ENCODE assay signal across 18 cellular contexts in the genomic region with DNA sequence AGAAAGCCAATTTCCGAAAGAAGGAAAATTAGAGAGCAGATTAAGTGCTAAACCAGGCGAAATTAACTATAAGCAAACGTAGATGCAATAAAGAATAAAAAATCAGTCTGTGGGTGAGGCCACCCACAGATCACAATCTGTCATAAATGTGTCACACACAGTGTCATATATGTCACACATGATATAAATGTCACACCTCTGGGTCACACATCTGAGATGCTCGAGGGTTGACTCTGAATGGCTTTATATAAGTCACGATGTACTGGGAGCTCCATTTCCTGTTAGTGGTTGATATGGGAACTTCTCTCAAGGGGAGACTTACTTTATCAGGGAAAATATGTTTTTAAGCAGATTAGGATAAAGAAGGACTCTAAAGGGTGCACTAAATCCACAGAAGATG.
A peak's percentile ranks its signal among the peaks of the same experiment; 100 is the strongest.
DNase-seq lines count a peak whose midpoint lies in the region; ATAC-seq and TF ChIP-seq lines count a peak whose summit lies in the region.
"Had no signal": no experiment of that assay in that cellular context is flagged by ENCODE, and none has a peak within 500 bp of the region (broad histone marks: within the 10 kb centered on the region; RNA-seq: fewer than 3 reads in every experiment).

No MANE protein-coding gene starts in this region.

- H4K20me1 ChIP-seq in BLaER1, result no peaks in the 10 kb centered on the region

- H3K4me3 ChIP-seq in BLaER1, result no peak overlapping the region
- H3K4me3 ChIP-seq in CD8-positive, alpha-beta T cell (ENCODE audit: low read depth, low read length), result no peak overlapping the region
- H3K4me3 ChIP-seq in thyroid gland (replicated peaks in 1 of 3), result no peak overlapping the region

- H3K4me3 Mint-ChIP-seq in CD8-positive, alpha-beta T cell, result no peak overlapping the region
- H3K4me3 Mint-ChIP-seq in activated T-helper 17 cell treated with anti-CD3 and anti-CD28 coated beads, Interleukin-2, amount 50 U/mL, for 72 hours, result no peak overlapping the region
- no peak overlapping the region for H3K4me3 Mint-ChIP-seq in natural killer cell treated with Interleukin-12 subunit alpha and Interleukin-12 subunit beta and Interleukin-15 and Interleukin-18, amount 100 ng/mL, for 72 hours
- H3K4me3 Mint-ChIP-seq: CD4-positive, alpha-beta T cell had no signal

- peaks cover 10% of the 10 kb centered on the region; the same call in 1 of the 2 replicates for H3K9me3 ChIP-seq in BLaER1
- H3K9me3 ChIP-seq in CD8-positive, alpha-beta T cell (ENCODE audit: low read length), result no peaks in the 10 kb centered on the region
- H3K9me3 ChIP-seq in thyroid gland, result no peaks in the 10 kb centered on the region

- H3K36me3 Mint-ChIP-seq in CD8-positive, alpha-beta T cell, result no peaks in the 10 kb centered on the region
- no peaks in the 10 kb centered on the region for H3K36me3 Mint-ChIP-seq in activated T-helper 17 cell treated with anti-CD3 and anti-CD28 coated beads, Interleukin-2, amount 50 U/mL, for 72 hours (ENCODE audit: low read depth)
- no peaks in the 10 kb centered on the region for H3K36me3 Mint-ChIP-seq in natural killer cell treated with Interleukin-12 subunit alpha and Interleukin-12 subunit beta and Interleukin-15 and Interleukin-18, amount 100 ng/mL, for 72 hours

- TF ChIP-seq POLR2A in thyroid gland (IDR thresholded peaks at IDR 0.05), result no peak

- no peak overlapping the region for H3K27ac Mint-ChIP-seq in CD8-positive, alpha-beta T cell
- no peak overlapping the region for H3K27ac Mint-ChIP-seq in activated T-helper 17 cell treated with anti-CD3 and anti-CD28 coated beads, Interleukin-2, amount 50 U/mL, for 72 hours
- no peak overlapping the region for H3K27ac Mint-ChIP-seq in natural killer cell treated with Interleukin-12 subunit alpha and Interleukin-12 subunit beta and Interleukin-15 and Interleukin-18, amount 100 ng/mL, for 72 hours
- H3K27ac Mint-ChIP-seq: CD4-positive, alpha-beta T cell had no signal

- H3K4me2 ChIP-seq in BLaER1, result peak overlapping the region; percentile 16

- ATAC-seq in CD8-positive, alpha-beta T cell, result peak; percentile 18
- ATAC-seq in activated T-helper 17 cell treated with anti-CD3 and anti-CD28 coated beads, Interleukin-2, amount 50 U/mL, for 72 hours (replicated peaks), result peak; percentile 62
- peak; percentile 64 to 77 for ATAC-seq in natural killer cell treated with Interleukin-12 subunit alpha and Interleukin-12 subunit beta and Interleukin-15 and Interleukin-18, amount 100 ng/mL, for 72 hours
- ATAC-seq in HG03108 (IDR thresholded peaks at IDR 0.05; ENCODE audit: unreplicated experiment), result no peak

- 86 to 87% methylated on average over 5 of the region's 5 CpGs for WGBS in thyroid gland, 2 donors

- H3K27me3 ChIP-seq in BLaER1 (no peaks in the 10 kb centered on the region), thyroid gland (no peaks in the 10 kb centered on the region)
- no peaks in the 10 kb centered on the region for H3K27me3 ChIP-seq in CD8-positive, alpha-beta T cell (ENCODE audit: insufficient read depth, low read length)

- H3K27ac ChIP-seq in BLaER1 (peak overlapping the region; percentile 11; the same call in 1 of the 2 replicates), thyroid gland (no peak overlapping the region)
- H3K27ac ChIP-seq in CD8-positive, alpha-beta T cell (ENCODE audit: low read depth, low read length), result no peak overlapping the region

- intact Hi-C loops in CD8-positive, alpha-beta T cell (cut with DNase I, micrococcal nuclease), result no loop called here
- intact Hi-C loops in thyroid gland (cut with DNase I), result no loop called here

- POLR2A ChIA-PET in CD8-positive, alpha-beta T cell (lab: Charles Lee), result interaction anchor here (1.0 kb wide), 1 partner anchor 47 kb away, joined by 3 read pairs; no protein-coding TSS in a partner anchor

- H3K36me3 ChIP-seq in BLaER1, result no peaks in the 10 kb centered on the region
- H3K36me3 ChIP-seq in CD8-positive, alpha-beta T cell (ENCODE audit: insufficient read depth, low read length), result no peaks in the 10 kb centered on the region
- no peaks in the 10 kb centered on the region for H3K36me3 ChIP-seq in thyroid gland

- CTCF ChIA-PET in CD8-positive, alpha-beta T cell (lab: Charles Lee), result no interaction called here

- TF ChIP-seq CTCF in CD8-positive, alpha-beta T cell (IDR thresholded peaks at IDR 0.05), result no peak
- TF ChIP-seq CTCF in thyroid gland (IDR thresholded peaks at IDR 0.05), result no peak

- H3K4me1 Mint-ChIP-seq in CD8-positive, alpha-beta T cell (ENCODE audit: low read depth), result peaks cover 26% of the 10 kb centered on the region
- H3K4me1 Mint-ChIP-seq in activated T-helper 17 cell treated with anti-CD3 and anti-CD28 coated beads, Interleukin-2, amount 50 U/mL, for 72 hours, result peaks cover 9% of the 10 kb centered on the region
- peaks cover 16 to 20% of the 10 kb centered on the region in 2 donors for H3K4me1 Mint-ChIP-seq in natural killer cell treated with Interleukin-12 subunit alpha and Interleukin-12 subunit beta and Interleukin-15 and Interleukin-18, amount 100 ng/mL, for 72 hours (ENCODE audit: low read depth in 2 of 2)

- H3K9me3 Mint-ChIP-seq in CD8-positive, alpha-beta T cell, result no peaks in the 10 kb centered on the region
- peaks cover 4% of the 10 kb centered on the region for H3K9me3 Mint-ChIP-seq in activated T-helper 17 cell treated with anti-CD3 and anti-CD28 coated beads, Interleukin-2, amount 50 U/mL, for 72 hours
- H3K9me3 Mint-ChIP-seq in natural killer cell treated with Interleukin-12 subunit alpha and Interleukin-12 subunit beta and Interleukin-15 and Interleukin-18, amount 100 ng/mL, for 72 hours, result no peaks in the 10 kb centered on the region
- H3K9me3 Mint-ChIP-seq: CD4-positive, alpha-beta T cell had no signal

- no peak overlapping the region for H3K9ac ChIP-seq in BLaER1

- H3K4me1 ChIP-seq in BLaER1 (peaks cover 87% of the 10 kb centered on the region), thyroid gland (peaks cover 4 to 9% of the 10 kb centered on the region in 2 donors)
- peaks cover 39% of the 10 kb centered on the region for H3K4me1 ChIP-seq in CD8-positive, alpha-beta T cell (ENCODE audit: insufficient read depth, low read length)

- no peak for DNase-seq in CD8-positive, alpha-beta T cell
- no peak for DNase-seq in natural killer cell treated with Interleukin-12 subunit alpha and Interleukin-12 subunit beta and Interleukin-15 and Interleukin-18, amount 100 ng/mL, for 72 hours (ENCODE audit: low spot score)
- no peak for DNase-seq in thyroid gland
- no peak for DNase-seq in activated naive CD4-positive, alpha-beta T cell treated with Interleukin-2 at 50 U/mL for 16 hours
- DNase-seq: ACHN; AML-193; Calu3; CD4-positive, alpha-beta T cell; HCEC 1CT; NCI-H1105 treated with DMSO at 0.1 percent for 48 hours; NCI-H187; NCI-H345; NK-92 treated with Interleukin-12 subunit alpha and Interleukin-12 subunit beta, amount 100 ng/mL, for 24 hours; RPMI8226; SIG-M5 had no signal

- no peaks in the 10 kb centered on the region for H3K27me3 Mint-ChIP-seq in CD8-positive, alpha-beta T cell (ENCODE audit: low read depth)
- H3K27me3 Mint-ChIP-seq in activated T-helper 17 cell treated with anti-CD3 and anti-CD28 coated beads, Interleukin-2, amount 50 U/mL, for 72 hours, result peaks cover 17% of the 10 kb centered on the region
- H3K27me3 Mint-ChIP-seq in natural killer cell treated with Interleukin-12 subunit alpha and Interleukin-12 subunit beta and Interleukin-15 and Interleukin-18, amount 100 ng/mL, for 72 hours, result peaks cover 9 to 24% of the 10 kb centered on the region in 2 donors
- H3K27me3 Mint-ChIP-seq: CD4-positive, alpha-beta T cell had no signal
